In genomic region chr2:174844295-174844708, GRCh38 we compare ENCODE assay signal across 1 cellular context.
TF ChIP-seq lines count a peak whose summit lies in the region.

No MANE protein-coding gene starts in this region.

TF ChIP-seq in GM23338, 12 proteins besides CTCF, POLR2A, EP300 and RAD21 (continued from another document):
- TF ChIP-seq ZNF462 (CRISPR knock-in tag; IDR thresholded peaks at IDR 0.05): no peak
